ENCODE assay signal across 1 cellular context in the genomic region with DNA sequence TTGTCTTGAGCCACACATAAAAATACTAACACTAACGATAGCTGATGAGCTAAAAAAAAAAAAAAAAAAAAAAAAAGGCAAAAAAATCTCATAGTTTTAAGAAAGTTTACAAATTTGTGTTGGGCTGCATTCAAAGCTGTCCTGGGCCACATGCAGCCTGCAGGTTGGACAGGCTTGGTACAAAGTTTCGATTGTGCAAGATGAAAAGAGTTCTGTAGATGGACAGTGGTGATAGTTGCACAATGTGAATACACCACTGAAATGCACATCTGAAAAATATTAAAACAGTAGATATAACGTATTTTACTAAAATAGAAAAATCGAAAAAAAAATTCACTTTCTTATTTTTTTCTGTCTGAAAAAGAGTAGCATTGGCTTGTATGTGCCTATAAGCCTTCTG.
TF ChIP-seq lines count a peak whose summit lies in the region.

No MANE protein-coding gene starts in this region.

TF ChIP-seq in IMR-90, 13 proteins besides CTCF, POLR2A, EP300 and RAD21:
- TF ChIP-seq, protein P1, sequence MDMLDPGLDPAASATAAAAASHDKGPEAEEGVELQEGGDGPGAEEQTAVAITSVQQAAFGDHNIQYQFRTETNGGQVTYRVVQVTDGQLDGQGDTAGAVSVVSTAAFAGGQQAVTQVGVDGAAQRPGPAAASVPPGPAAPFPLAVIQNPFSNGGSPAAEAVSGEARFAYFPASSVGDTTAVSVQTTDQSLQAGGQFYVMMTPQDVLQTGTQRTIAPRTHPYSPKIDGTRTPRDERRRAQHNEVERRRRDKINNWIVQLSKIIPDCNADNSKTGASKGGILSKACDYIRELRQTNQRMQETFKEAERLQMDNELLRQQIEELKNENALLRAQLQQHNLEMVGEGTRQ (IDR thresholded peaks at IDR 0.05; ENCODE audit: low read depth, low read length) = no peak
- peak; percentile 67 for TF ChIP-seq CEBPB (IDR thresholded peaks at IDR 0.05; ENCODE audit: low read depth, low read length)
